In the genomic region with DNA sequence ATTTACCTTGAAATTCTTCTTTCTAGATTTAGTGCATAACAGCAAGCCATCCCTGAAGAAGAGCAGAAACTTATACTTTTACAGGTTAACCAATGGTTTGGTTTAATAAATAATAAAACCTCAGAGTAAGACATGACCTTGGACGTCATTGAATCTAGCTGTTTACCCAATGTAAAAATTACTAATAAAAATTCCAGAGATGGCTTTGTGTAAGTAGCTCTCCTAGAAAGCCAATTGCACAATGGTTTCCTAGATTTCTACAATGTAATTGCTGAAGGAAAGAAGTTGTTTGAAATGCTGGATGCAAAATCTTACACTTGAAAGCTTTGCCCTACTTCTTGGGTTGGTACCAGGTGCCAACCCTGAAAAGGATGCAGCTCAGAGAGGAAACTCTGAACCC, we compare ENCODE assay signal across 1 cellular context.
TF ChIP-seq lines count a peak whose summit lies in the region.

No MANE protein-coding gene starts in this region.

TF ChIP-seq in HepG2, 621 proteins besides CTCF, POLR2A, EP300 and RAD21 (continued from another document):
- no peak for TF ChIP-seq MAZ (IDR thresholded peaks at IDR 0.05; ENCODE audit: borderline replicate concordance, low read depth, low read length)
- no peak for TF ChIP-seq MAZ (CRISPR knock-in tag; IDR thresholded peaks at IDR 0.05; ENCODE audit: low read depth)
- TF ChIP-seq FOXO1 (CRISPR knock-in tag; IDR thresholded peaks at IDR 0.05): no peak
- no peak for TF ChIP-seq ZNF33B (CRISPR knock-in tag; IDR thresholded peaks at IDR 0.05)
- no peak for TF ChIP-seq KLF15 (CRISPR knock-in tag; IDR thresholded peaks at IDR 0.05; ENCODE audit: borderline replicate concordance)
- TF ChIP-seq CSRNP1 (CRISPR knock-in tag; IDR thresholded peaks at IDR 0.05): no peak
- TF ChIP-seq BCL6 (CRISPR knock-in tag; IDR thresholded peaks at IDR 0.05): 0 out of 2 replicates have a peak, but pooled peaks have one; percentile 46
